8 cellular contexts compared by ENCODE assay signal in the genomic region with DNA sequence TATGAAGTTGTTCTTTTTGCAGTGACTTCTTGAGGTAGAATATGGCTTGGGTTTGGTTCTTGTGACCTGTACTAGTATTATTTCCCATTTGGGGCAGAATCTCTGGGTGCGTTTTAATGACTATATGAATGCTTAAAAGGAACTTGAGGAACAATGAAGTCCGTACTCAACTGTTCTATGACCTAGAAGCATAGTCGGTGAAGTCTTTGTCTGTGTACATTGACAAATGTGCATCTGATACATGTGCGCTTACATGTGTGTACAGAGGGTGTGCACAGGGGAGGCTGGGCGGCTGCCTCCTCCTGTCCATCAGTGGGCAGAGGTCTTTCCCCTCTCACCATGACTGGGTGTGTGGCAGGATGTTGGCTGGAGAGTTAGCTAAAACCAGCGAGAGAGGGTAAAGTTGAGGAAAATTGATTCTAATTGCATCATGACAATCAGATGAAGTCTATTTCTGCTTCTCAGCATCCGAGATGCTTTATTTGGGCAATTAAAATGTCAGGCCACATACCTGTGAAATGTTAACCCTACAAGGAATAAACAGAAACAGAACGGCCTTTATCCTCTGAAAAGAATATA. TPM values are rescaled to one million over a fixed set of nuclear protein-coding genes. Genes with fewer than 3 reads are reported as not detected.
DNase-seq lines count a peak whose midpoint lies in the region; ATAC-seq and FAIRE-seq lines count a peak whose summit lies in the region.

No MANE protein-coding gene starts in this region.

- H3K27me3 ChIP-seq in mucosa of rectum (ENCODE audit: control insufficient read depth in 2 of 2, insufficient read depth in 2 of 2, low read length in 2 of 2) (peaks cover 15 to 16% of the 10 kb centered on the region in 2 donors), aorta (ENCODE audit: control insufficient read depth in 1 of 2, insufficient read depth in 2 of 2, low read length in 1 of 2) (no peaks in the 10 kb centered on the region), small intestine (ENCODE audit: control insufficient read depth in 2 of 2, insufficient read depth in 2 of 2, low read length in 2 of 2) (peaks cover 0 to 9% of the 10 kb centered on the region in 2 donors)

- peaks cover 0 to 2% of the 10 kb centered on the region in 2 donors for H3K9me3 ChIP-seq in mucosa of rectum (ENCODE audit: control insufficient read depth in 2 of 2, low read length in 2 of 2)
- no peaks in the 10 kb centered on the region for H3K9me3 ChIP-seq in aorta (ENCODE audit: control insufficient read depth, low read length)
- no peaks in the 10 kb centered on the region for H3K9me3 ChIP-seq in small intestine (ENCODE audit: control insufficient read depth, low read depth)

- FAIRE-seq in small intestine (lab: Jason Lieb, UNC): no peak

- peaks cover 19% of the 10 kb centered on the region for H3K4me1 Mint-ChIP-seq in stimulated activated naive CD8-positive, alpha-beta T cell treated with anti-CD3 and anti-CD28 coated beads, Interleukin-15, Interleukin-2, amounts not matched to agents 100 ng/mL and 50 ng/mL, for 24 hours (ENCODE audit: low read depth)
- peaks cover 46% of the 10 kb centered on the region for H3K4me1 Mint-ChIP-seq in stimulated activated naive CD8-positive, alpha-beta T cell treated with anti-CD3 and anti-CD28 coated beads, Interleukin-15, amount 100 ng/mL, for 72 hours

- peaks cover 8 to 21% of the 10 kb centered on the region in 2 donors for H3K4me1 ChIP-seq in mucosa of rectum (ENCODE audit: control insufficient read depth in 2 of 2, insufficient read depth in 2 of 2, low read length in 2 of 2)
- H3K4me1 ChIP-seq in aorta (ENCODE audit: control insufficient read depth in 1 of 2, insufficient read depth in 2 of 2, low read length in 2 of 2): no peaks in the 10 kb centered on the region
- peaks cover 0 to 5% of the 10 kb centered on the region in 2 donors for H3K4me1 ChIP-seq in small intestine (ENCODE audit: control insufficient read depth in 2 of 2, insufficient read depth in 1 of 2, low read depth in 1 of 2, low read length in 1 of 2)

- no peaks in the 10 kb centered on the region for H3K9me3 Mint-ChIP-seq in stimulated activated naive CD8-positive, alpha-beta T cell treated with anti-CD3 and anti-CD28 coated beads, Interleukin-15, Interleukin-2, amounts not matched to agents 100 ng/mL and 50 ng/mL, for 24 hours
- no peaks in the 10 kb centered on the region for H3K9me3 Mint-ChIP-seq in stimulated activated naive CD8-positive, alpha-beta T cell treated with anti-CD3 and anti-CD28 coated beads, Interleukin-15, amount 100 ng/mL, for 72 hours

- peaks cover 90% of the 10 kb centered on the region for H3K27me3 Mint-ChIP-seq in stimulated activated naive CD8-positive, alpha-beta T cell treated with anti-CD3 and anti-CD28 coated beads, Interleukin-15, Interleukin-2, amounts not matched to agents 100 ng/mL and 50 ng/mL, for 24 hours
- H3K27me3 Mint-ChIP-seq in stimulated activated naive CD8-positive, alpha-beta T cell treated with anti-CD3 and anti-CD28 coated beads, Interleukin-15, amount 100 ng/mL, for 72 hours: peaks cover 99% of the 10 kb centered on the region

- intact Hi-C loops in aorta (cut with DNase I): loop anchor here (5.0 to 10.0 kb wide), 7 partner anchors 145 to 1657 kb away; no protein-coding TSS in a partner anchor

- peak overlapping the region; percentile 68 to 79 for H3K4me3 ChIP-seq in mucosa of rectum (ENCODE audit: low read length in 2 of 2)
- peak overlapping the region; percentile 89 to 98 for H3K4me3 ChIP-seq in aorta (ENCODE audit: low read length in 2 of 2)
- peak overlapping the region in 1 of 2 donors; percentile 52 for H3K4me3 ChIP-seq in small intestine (ENCODE audit: low read depth in 1 of 2, low read length in 2 of 2)

- no peak for ATAC-seq in stimulated activated naive CD8-positive, alpha-beta T cell treated with anti-CD3 and anti-CD28 coated beads, Interleukin-15, amount 100 ng/mL, for 72 hours
- ATAC-seq in aorta (ENCODE audit: low FRiP score) (no peak), GM21526 (IDR thresholded peaks at IDR 0.05; ENCODE audit: low FRiP score, unreplicated experiment) (no peak)

- peak overlapping the region; percentile 42 for H3K4me3 Mint-ChIP-seq in stimulated activated naive CD8-positive, alpha-beta T cell treated with anti-CD3 and anti-CD28 coated beads, Interleukin-15, Interleukin-2, amounts not matched to agents 100 ng/mL and 50 ng/mL, for 24 hours
- peak overlapping the region in 1 of 2 donors; percentile 79 for H3K4me3 Mint-ChIP-seq in stimulated activated naive CD8-positive, alpha-beta T cell treated with anti-CD3 and anti-CD28 coated beads, Interleukin-15, amount 100 ng/mL, for 72 hours

- H3K27ac ChIP-seq in cingulate gyrus (ENCODE audit: low read depth, low read length): peak overlapping the region; percentile 11
- H3K27ac ChIP-seq in mucosa of rectum (ENCODE audit: low read depth in 2 of 2, low read length in 2 of 2): peak overlapping the region; percentile 71 to 74
- peak overlapping the region in 1 of 2 donors; percentile 1 for H3K27ac ChIP-seq in aorta (ENCODE audit: low read depth in 1 of 2, low read length in 2 of 2)
- peak overlapping the region in 1 of 2 donors; percentile 57 for H3K27ac ChIP-seq in small intestine (ENCODE audit: low read depth in 1 of 2, low read length in 1 of 2)

- peaks cover 10% of the 10 kb centered on the region for H3K36me3 Mint-ChIP-seq in stimulated activated naive CD8-positive, alpha-beta T cell treated with anti-CD3 and anti-CD28 coated beads, Interleukin-15, Interleukin-2, amounts not matched to agents 100 ng/mL and 50 ng/mL, for 24 hours (ENCODE audit: low read depth)

- peak overlapping the region; percentile 18 to 71 for H3K9ac ChIP-seq in mucosa of rectum (ENCODE audit: low read depth in 1 of 2, low read length in 2 of 2)

- H3K27ac Mint-ChIP-seq in stimulated activated naive CD8-positive, alpha-beta T cell treated with anti-CD3 and anti-CD28 coated beads, Interleukin-15, Interleukin-2, amounts not matched to agents 100 ng/mL and 50 ng/mL, for 24 hours: no peak overlapping the region
- H3K27ac Mint-ChIP-seq in stimulated activated naive CD8-positive, alpha-beta T cell treated with anti-CD3 and anti-CD28 coated beads, Interleukin-15, amount 100 ng/mL, for 72 hours: peak overlapping the region in 1 of 2 donors; percentile 3

- H3K36me3 ChIP-seq in mucosa of rectum (ENCODE audit: control insufficient read depth in 2 of 2, insufficient read depth in 2 of 2, low read length in 2 of 2): peaks cover 3 to 6% of the 10 kb centered on the region in 2 donors
- H3K36me3 ChIP-seq in aorta (ENCODE audit: control insufficient read depth in 1 of 2, insufficient read depth in 2 of 2, low read length in 1 of 2): peaks cover 0 to 4% of the 10 kb centered on the region in 2 donors
- no peaks in the 10 kb centered on the region for H3K36me3 ChIP-seq in small intestine (ENCODE audit: control insufficient read depth in 2 of 2, insufficient read depth in 2 of 2, low read length in 2 of 2)

- 65 to 76% methylated on average over 8 of the region's 8 CpGs for whole genome bisulfite sequencing in aorta, 2 donors
- whole genome bisulfite sequencing in small intestine, 3 donors: 35 to 47% (median 45%) methylated on average over 8 of the region's 8 CpGs

- DNase-seq in stimulated activated naive CD8-positive, alpha-beta T cell treated with anti-CD3 and anti-CD28 coated beads, Interleukin-15, amount 100 ng/mL, for 72 hours: no peak
- no peak for DNase-seq in aorta
- DNase-seq in small intestine: no peak
- no peak for DNase-seq in foreskin melanocyte

RNA-seq across cellular contexts. Expression of a gene that starts 1.0 kb away (rescaled TPM):
- 100 to 1,000 TPM; 102 to 132 TPM for total RNA-seq in aorta
- polyA plus RNA-seq in aorta: 100 to 1,000 TPM in 1 of 2 donors, 10 to 100 TPM in 1; 26.0 to 115 TPM
- polyA plus RNA-seq in small intestine: 10 to 100 TPM in 1 of 3 donors, 1 to 10 TPM in 2; 3.6 to 26.3 (median 4.9) TPM
